In genomic region chr5:80127037-80127642, GRCh38 we compare ENCODE assay signal across 14 cellular contexts.
A peak's percentile ranks its signal among the peaks of the same experiment; 100 is the strongest.
DNase-seq lines count a peak whose midpoint lies in the region; ATAC-seq, FAIRE-seq and TF ChIP-seq lines count a peak whose summit lies in the region.
"Had no signal": no experiment of that assay in that cellular context is flagged by ENCODE, and none has a peak within 500 bp of the region (broad histone marks: within the 10 kb centered on the region; RNA-seq: fewer than 3 reads in every experiment).

No MANE protein-coding gene starts in this region.

- H2AFZ ChIP-seq in HepG2 (ENCODE audit: low read length), result no peak overlapping the region

- intact Hi-C loops in CD14-positive monocyte (cut with micrococcal nuclease), result loop anchor here (5.0 to 10.0 kb wide), 3 partner anchors 130 to 280 kb away; partner anchors contain the start of genes SERINC5 (in 2 of the 2) and ZFYVE16 (in 2 of the 2)
- intact Hi-C loops in HepG2 (cut with micrococcal nuclease; ENCODE audit: unreplicated experiment), result no loop called here
- intact Hi-C loops in stomach (cut with DNase I; ENCODE audit: low total_unique reads), result no loop called here

- no peaks in the 10 kb centered on the region for H3K27me3 ChIP-seq in HepG2 (ENCODE audit: control insufficient read depth in 1 of 2, insufficient read depth in 2 of 2, low read length in 2 of 2)
- H3K27me3 ChIP-seq in stomach, result no peaks in the 10 kb centered on the region

- H3K27me3 Mint-ChIP-seq in CD14-positive monocyte (ENCODE audit: low read depth in 3 of 3), result no peaks in the 10 kb centered on the region

- H3K4me3 ChIP-seq in HepG2 (replicated peaks in 1 of 3; ENCODE audit: insufficient read depth in 1 of 3, low read depth in 2 of 3, low read length in 3 of 3), result no peak overlapping the region
- H3K4me3 ChIP-seq in stomach, result no peak overlapping the region

- no peak for TF ChIP-seq RAD21 in HepG2 (CRISPR knock-in tag; IDR thresholded peaks at IDR 0.05)

- in situ Hi-C loops in HepG2 (cut with HindIII; ENCODE audit: extremely low pct_ligation_motif_present, low pct_unique_long_range_greater_than_20kb) (no loop called here), ACHN (cut with HindIII; ENCODE audit: low pct_ligation_motif_present, low pct_unique_long_range_greater_than_20kb, low sequenced_read_pairs) (no loop called here)

- H3K4me1 ChIP-seq in HepG2 (ENCODE audit: insufficient read depth, low read length), result peaks cover 17% of the 10 kb centered on the region
- no peaks in the 10 kb centered on the region for H3K4me1 ChIP-seq in stomach

- POLR2A ChIA-PET in HepG2 (lab: Yijun Ruan, JAX), result no interaction called here

- 0 out of 2 replicates have a peak, but pooled peaks cover 4% of the 10 kb centered on the region for H3K9me3 ChIP-seq in HepG2 (ENCODE audit: low read length)
- H3K9me3 ChIP-seq in stomach, result no peaks in the 10 kb centered on the region

- H3K27ac ChIP-seq in HepG2 (ENCODE audit: extremely low read length, insufficient read depth, low read length) (no peak overlapping the region), stomach (no peak overlapping the region)

- TF ChIP-seq CTCF in CD14-positive monocyte (IDR thresholded peaks at IDR 0.05) (no peak), HepG2 (CRISPR knock-in tag; IDR thresholded peaks at IDR 0.05) (no peak), stomach (IDR thresholded peaks at IDR 0.05) (no peak)

- FAIRE-seq in HepG2 (lab: Jason Lieb, UNC), result no peak

- DNase-seq in CD14-positive monocyte (ENCODE audit: low spot score) (peak; percentile 80), SKM-1 (lab: John Stamatoyannopoulos, UW; ENCODE audit: unreplicated experiment) (peak; percentile 25), HepG2 (ENCODE audit: low spot score) (no peak), hypothalamus (lab: John Stamatoyannopoulos, UW) (no peak), stomach (no peak), ACHN (no peak)
- DNase-seq: C1 segment of cervical spinal cord; cortex of kidney; GF-D8; NCI-H1694 treated with DMSO at 0.1 percent for 48 hours; stimulated activated CD8-positive, alpha-beta memory T cell treated with anti-CD3 and anti-CD28 coated beads, Interleukin-4, amount 100 ng/mL, for 48 hours had no signal

- peak; percentile 41 for ATAC-seq in HG02610 (IDR thresholded peaks at IDR 0.05; ENCODE audit: unreplicated experiment)
- no peak for ATAC-seq in HepG2
- no peak for ATAC-seq in HG02588 (IDR thresholded peaks at IDR 0.05; ENCODE audit: unreplicated experiment)
- ATAC-seq: left lobe of liver had no signal

- no peak overlapping the region for H3K4me2 ChIP-seq in HepG2 (ENCODE audit: low read depth, low read length)

- H3K4me1 Mint-ChIP-seq in CD14-positive monocyte, result peaks cover 63% of the 10 kb centered on the region

- 95% methylated on average over 4 of the region's 4 CpGs for WGBS in HepG2 (ENCODE audit: low lambda C conversion rate)
- 71 to 92% (median 89%) methylated on average over 4 of the region's 4 CpGs for WGBS in stomach, 5 donors

- H3K9ac ChIP-seq in HepG2 (ENCODE audit: insufficient read depth, low read depth, low read length), result no peak overlapping the region

- H3K36me3 ChIP-seq in HepG2 (replicated peaks in 1 of 2; ENCODE audit: control insufficient read depth in 1 of 2, insufficient read depth in 2 of 2, low read length in 2 of 2) (no peaks in the 10 kb centered on the region), stomach (no peaks in the 10 kb centered on the region)

- H3K9me3 Mint-ChIP-seq in CD14-positive monocyte, result peaks cover 2 to 13% (median 9%) of the 10 kb centered on the region in 7 donors

- BruUV-seq in HepG2 (replicated peaks; lab: Mats Ljungman, UMichigan), result no TSS peak

- no peaks in the 10 kb centered on the region for H4K20me1 ChIP-seq in HepG2 (ENCODE audit: insufficient read depth, low read length)

- H3K4me3 Mint-ChIP-seq in CD14-positive monocyte, result peak overlapping the region in 1 of 2 donors; percentile 41

- H3K79me2 ChIP-seq in HepG2 (ENCODE audit: insufficient read depth, low read length), result no peaks in the 10 kb centered on the region

- no peak for TF ChIP-seq EP300 in HepG2 (IDR thresholded peaks at IDR 0.05; ENCODE audit: low read depth in 2 of 2, low read length in 2 of 2)
- TF ChIP-seq EP300 in HepG2 (CRISPR knock-in tag; IDR thresholded peaks at IDR 0.05; ENCODE audit: borderline replicate concordance), result no peak
- no peak for TF ChIP-seq EP300 in stomach (IDR thresholded peaks at IDR 0.05)

- CTCF ChIA-PET in HepG2 (lab: Yijun Ruan, JAX; ENCODE audit: low intra/inter-chr PET ratio, low total read pairs), result no interaction called here

- H3K27ac Mint-ChIP-seq in CD14-positive monocyte, result peak overlapping the region; percentile 89 to 100 (median 100)

- TF ChIP-seq POLR2A in HepG2 (IDR thresholded peaks at IDR 0.05; ENCODE audit: insufficient read depth in 1 of 2, low read depth in 2 of 2, low read length in 2 of 2) (no peak), stomach (IDR thresholded peaks at IDR 0.05) (no peak)

- H3K36me3 Mint-ChIP-seq in CD14-positive monocyte, result peaks cover 11 to 12% of the 10 kb centered on the region in 2 donors

TF ChIP-seq in HepG2, 621 proteins besides CTCF, POLR2A, EP300 and RAD21:
- TF ChIP-seq POLR2AphosphoS2 (IDR thresholded peaks at IDR 0.05; ENCODE audit: low read depth, low read length) (no peak), TBP (CRISPR knock-in tag; IDR thresholded peaks at IDR 0.05) (no peak), TFE3 (CRISPR knock-in tag; IDR thresholded peaks at IDR 0.05) (no peak), ZNF12 (CRISPR knock-in tag; IDR thresholded peaks at IDR 0.05) (peak; percentile 99), SOX5 (CRISPR knock-in tag; IDR thresholded peaks at IDR 0.05; ENCODE audit: borderline replicate concordance) (no peak)

Comparison
In these comparisons a context has a peak if more than half of its experiments do, and no peak if none do; other contexts are left out.
1. DNase-seq: peak in CD14-positive monocyte (single experiment) and SKM-1 (single experiment); none in HepG2 (single experiment), hypothalamus (0 of 51), stomach (single experiment) and ACHN (single experiment).
2. intact Hi-C loops: an anchor here in CD14-positive monocyte (5.0 to 10.0 kb wide); none called in HepG2 and stomach.